Comparison of ENCODE assay signal across 13 cellular contexts in genomic region chr4:141686146-141686775, GRCh38. TPM values are rescaled to one million over a fixed set of nuclear protein-coding genes. Genes with fewer than 3 reads are reported as not detected.
DNase-seq lines count a peak whose midpoint lies in the region; ATAC-seq and TF ChIP-seq lines count a peak whose summit lies in the region.
"Had no signal": no experiment of that assay in that cellular context is flagged by ENCODE, and none has a peak within 500 bp of the region (broad histone marks: within the 10 kb centered on the region; RNA-seq: fewer than 3 reads in every experiment).

No MANE protein-coding gene starts in this region.

- peaks cover 0 to 7% of the 10 kb centered on the region in 2 donors for H3K36me3 ChIP-seq in ascending aorta

- intact Hi-C loops in ascending aorta (cut with DNase I) = no loop called here

- no peak for TF ChIP-seq CTCF in choroid plexus epithelial cell (conservative IDR thresholded peaks at IDR 0.05; ENCODE audit: low read depth, low read length)
- TF ChIP-seq CTCF in ascending aorta (IDR thresholded peaks at IDR 0.05) = no peak

- H3K9me3 ChIP-seq in ascending aorta = no peaks in the 10 kb centered on the region

- ATAC-seq in HG02678 (IDR thresholded peaks at IDR 0.05; ENCODE audit: unreplicated experiment) (no peak), GM19467 (IDR thresholded peaks at IDR 0.05; ENCODE audit: unreplicated experiment) (no peak)

- DNase-seq in DMS53 (lab: John Stamatoyannopoulos, UW) (peak; percentile 44), DMS53 treated with DMSO at 0.1 percent for 48 hours (lab: John Stamatoyannopoulos, UW; ENCODE audit: unreplicated experiment) (no peak), NCI-H1105 (lab: John Stamatoyannopoulos, UW) (peak; percentile 36), choroid plexus epithelial cell (ENCODE audit: low read depth) (peak; percentile 60), renal cortical epithelial cell (ENCODE audit: low read depth) (peak; percentile 72), ascending aorta (ENCODE audit: low spot score in 2 of 2) (no peak)
- DNase-seq: activated CD4-positive, alpha-beta T cell treated with anti-CD3 and anti-CD28 coated beads, Interleukin-2, amount 50 U/mL, for 4 hours; activated naive CD4-positive, alpha-beta T cell treated with anti-CD3 and anti-CD28 coated beads, Interleukin-2, amount 50 U/mL, for 16 hours; DMS79 treated with DMSO at 0.1 percent for 48 hours; NCI-H524 treated with DMSO at 0.1 percent for 48 hours had no signal

- no peaks in the 10 kb centered on the region for H3K4me1 ChIP-seq in ascending aorta

- no peak overlapping the region for H3K4me3 ChIP-seq in choroid plexus epithelial cell (ENCODE audit: low read depth, low read length)
- H3K4me3 ChIP-seq in ascending aorta = no peak overlapping the region

- no peaks in the 10 kb centered on the region for H3K27me3 ChIP-seq in ascending aorta

- H3K27ac ChIP-seq in ascending aorta = peak overlapping the region in 1 of 2 donors; percentile 24
- H3K27ac ChIP-seq: 22Rv1 had no signal

RNA-seq across cellular contexts. Expression of gene IL15, which starts 49.9 kb away (rescaled TPM):
- 9.0 and 20.1 TPM in 2 replicates for total RNA-seq in renal cortical epithelial cell
- total RNA-seq in ascending aorta = 11.5 TPM

Comparison
In these comparisons a context has a peak if more than half of its experiments do, and no peak if none do; other contexts are left out.
1. DNase-seq: peak in DMS53 (single experiment), NCI-H1105 (single experiment), choroid plexus epithelial cell (single experiment) and renal cortical epithelial cell (single experiment); none in DMS53 treated with DMSO at 0.1 percent for 48 hours (single experiment) and ascending aorta (0 of 2).